In genomic region chr11:80163011-80163410, GRCh38 we compare ENCODE assay signal across 19 cellular contexts.
DNase-seq lines count a peak whose midpoint lies in the region; ATAC-seq and TF ChIP-seq lines count a peak whose summit lies in the region.
"Had no signal": no experiment of that assay in that cellular context is flagged by ENCODE, and none has a peak within 500 bp of the region (broad histone marks: within the 10 kb centered on the region; RNA-seq: fewer than 3 reads in every experiment).

No MANE protein-coding gene starts in this region.

- peaks cover 3% of the 10 kb centered on the region for H3K4me1 ChIP-seq in osteoblast (ENCODE audit: insufficient read depth, low read length)
- H3K4me1 ChIP-seq: colonic mucosa, left ventricle myocardium inferior, testis had no signal

- no peak overlapping the region for H3K4me3 ChIP-seq in osteoblast (ENCODE audit: insufficient read depth, low read length)
- H3K4me3 ChIP-seq: colonic mucosa, left ventricle myocardium inferior, testis had no signal

- peak; percentile 49 for DNase-seq in EH (ENCODE audit: low read depth)
- peak; percentile 92 for DNase-seq in NCI-H226
- peak; percentile 55 for DNase-seq in dedifferentiated amniotic fluid mesenchymal stem cell (ENCODE audit: extremely low spot score)
- peak; percentile 22 for DNase-seq in osteoblast (ENCODE audit: insufficient read length, low spot score, missing footprints)
- DNase-seq in NCI-H82 (lab: John Stamatoyannopoulos, UW) = no peak
- DNase-seq in activated T-cell treated with anti-CD3 and anti-CD28 coated beads, Interleukin-2, amount 50 U/mL, for 72 hours = no peak
- no peak for DNase-seq in activated CD4-positive, alpha-beta T cell treated with anti-CD3 and anti-CD28 coated beads, Interleukin-2, amount 50 U/mL, for 4 hours
- DNase-seq: activated CD4-positive, alpha-beta T cell treated with anti-CD3 and anti-CD28 coated beads, Interleukin-2, amount 50 U/mL, for 48 hours; activated naive CD8-positive, alpha-beta T cell treated with anti-CD3 and anti-CD28 coated beads, Interleukin-2, amount 10 ng/mL, durations not matched to agents 7 days and 5 days; activated T-cell treated with anti-CD3 and anti-CD28 coated beads, Interleukin-2, amount 50 U/mL, for 48 hours; Calu3; colonic mucosa; left ventricle myocardium inferior; naive thymus-derived CD8-positive, alpha-beta T cell; NCI-H1105; testis had no signal

- ATAC-seq in GM18907 (IDR thresholded peaks at IDR 0.05; ENCODE audit: unreplicated experiment) = no peak
- ATAC-seq in activated T-cell treated with anti-CD3 and anti-CD28 coated beads, Interleukin-2, amount 50 U/mL, for 72 hours (replicated peaks in 1 of 2) = no peak
- ATAC-seq: esophagus mucosa; naive thymus-derived CD8-positive, alpha-beta T cell had no signal

- H3K4me3 Mint-ChIP-seq in activated T-cell treated with anti-CD3 and anti-CD28 coated beads, Interleukin-2, amount 50 U/mL, for 72 hours = no peak overlapping the region
- H3K4me3 Mint-ChIP-seq: activated naive CD8-positive, alpha-beta T cell treated with anti-CD3 and anti-CD28 coated beads, Interleukin-2, amount 10 ng/mL, durations not matched to agents 7 days and 5 days; naive thymus-derived CD8-positive, alpha-beta T cell had no signal

- no peaks in the 10 kb centered on the region for H3K36me3 Mint-ChIP-seq in activated T-cell treated with anti-CD3 and anti-CD28 coated beads, Interleukin-2, amount 50 U/mL, for 72 hours (ENCODE audit: insufficient read depth in 2 of 2)
- H3K36me3 Mint-ChIP-seq: activated naive CD8-positive, alpha-beta T cell treated with anti-CD3 and anti-CD28 coated beads, Interleukin-2, amount 10 ng/mL, durations not matched to agents 7 days and 5 days; naive thymus-derived CD8-positive, alpha-beta T cell had no signal

- no peak overlapping the region for H2AFZ ChIP-seq in osteoblast (ENCODE audit: low read length)

- peaks cover 2 to 6% of the 10 kb centered on the region in 2 donors for H3K9me3 Mint-ChIP-seq in activated T-cell treated with anti-CD3 and anti-CD28 coated beads, Interleukin-2, amount 50 U/mL, for 72 hours

- no peak overlapping the region for H3K4me2 ChIP-seq in osteoblast (ENCODE audit: insufficient read depth, low read length)

- H3K27me3 ChIP-seq in osteoblast (ENCODE audit: insufficient read depth, low read length) = no peaks in the 10 kb centered on the region
- H3K27me3 ChIP-seq: colonic mucosa, testis had no signal

- H3K4me1 Mint-ChIP-seq in activated T-cell treated with anti-CD3 and anti-CD28 coated beads, Interleukin-2, amount 50 U/mL, for 72 hours (ENCODE audit: low read depth) = no peaks in the 10 kb centered on the region
- H3K4me1 Mint-ChIP-seq: activated naive CD8-positive, alpha-beta T cell treated with anti-CD3 and anti-CD28 coated beads, Interleukin-2, amount 10 ng/mL, durations not matched to agents 7 days and 5 days had no signal

- H3K36me3 ChIP-seq in osteoblast (ENCODE audit: insufficient read depth, low read length) = no peaks in the 10 kb centered on the region
- H3K36me3 ChIP-seq: colonic mucosa, left ventricle myocardium inferior had no signal

- no peaks in the 10 kb centered on the region for H3K9me3 ChIP-seq in osteoblast (ENCODE audit: low read depth, low read length)
- H3K9me3 ChIP-seq: colonic mucosa, left ventricle myocardium inferior, testis had no signal

- no peaks in the 10 kb centered on the region for H3K79me2 ChIP-seq in osteoblast (ENCODE audit: insufficient read depth, low read length)

- TF ChIP-seq CTCF in osteoblast (IDR thresholded peaks at IDR 0.05; ENCODE audit: extremely low read depth, low read depth, low read length) = no peak

- no peak overlapping the region for H3K27ac Mint-ChIP-seq in activated T-cell treated with anti-CD3 and anti-CD28 coated beads, Interleukin-2, amount 50 U/mL, for 72 hours
- H3K27ac Mint-ChIP-seq: activated naive CD8-positive, alpha-beta T cell treated with anti-CD3 and anti-CD28 coated beads, Interleukin-2, amount 10 ng/mL, durations not matched to agents 7 days and 5 days; naive thymus-derived CD8-positive, alpha-beta T cell; progenitor cell of endocrine pancreas had no signal

- no peaks in the 10 kb centered on the region for H3K27me3 Mint-ChIP-seq in activated T-cell treated with anti-CD3 and anti-CD28 coated beads, Interleukin-2, amount 50 U/mL, for 72 hours (ENCODE audit: low read depth)
- H3K27me3 Mint-ChIP-seq: activated naive CD8-positive, alpha-beta T cell treated with anti-CD3 and anti-CD28 coated beads, Interleukin-2, amount 10 ng/mL, durations not matched to agents 7 days and 5 days; naive thymus-derived CD8-positive, alpha-beta T cell; progenitor cell of endocrine pancreas had no signal

- H3K27ac ChIP-seq in osteoblast (ENCODE audit: low read depth, low read length) = no peak overlapping the region
- H3K27ac ChIP-seq: colonic mucosa, left ventricle myocardium inferior, testis had no signal

- no peaks in the 10 kb centered on the region for H4K20me1 ChIP-seq in osteoblast (ENCODE audit: insufficient read depth, low read length)

Comparison
In these comparisons a context has a peak if more than half of its experiments do, and no peak if none do; other contexts are left out.
1. DNase-seq: peak in EH (single experiment), NCI-H226 (single experiment), dedifferentiated amniotic fluid mesenchymal stem cell (single experiment) and osteoblast (single experiment); none in NCI-H82 (single experiment), activated T-cell treated with anti-CD3 and anti-CD28 coated beads, Interleukin-2, amount 50 U/mL, for 72 hours (0 of 2) and activated CD4-positive, alpha-beta T cell treated with anti-CD3 and anti-CD28 coated beads, Interleukin-2, amount 50 U/mL, for 4 hours (0 of 2).